Comparison of ENCODE assay signal across 22 cellular contexts in genomic region chr17:79041041-79041570, GRCh38. TPM values are rescaled to one million over a fixed set of nuclear protein-coding genes. Genes with fewer than 3 reads are reported as not detected.
"Had no signal": no experiment of that assay in that cellular context is flagged by ENCODE, and none has a peak within 500 bp of the region (broad histone marks: within the 10 kb centered on the region; RNA-seq: fewer than 3 reads in every experiment).

No MANE protein-coding gene starts in this region.

- H3K36me3 ChIP-seq: pancreas, prostate gland, right lobe of liver, stomach, uterus had no signal

- H3K4me3 ChIP-seq: coronary artery, lung, pancreas, prostate gland, right lobe of liver, skin epidermis, stomach, uterus had no signal

- H3K9me3 ChIP-seq: pancreas, prostate gland, right lobe of liver, stomach, uterus had no signal

- FAIRE-seq: endothelial cell of umbilical vein, pancreas had no signal

- DNase-seq: effector CD4-positive, alpha-beta T cell; endodermal cell; erythroblast; foreskin keratinocyte; hippocampal formation; mesendoderm; naive thymus-derived CD4-positive, alpha-beta T cell; nucleus accumbens; right lobe of liver; stimulated activated CD4-positive, alpha-beta T cell treated with anti-CD3 and anti-CD28 coated beads, Interleukin-12 subunit alpha, Interleukin-12 subunit beta, amount 100 ng/mL, for 4 hours; stimulated activated naive CD4-positive, alpha-beta T cell; stomach; trophoblast cell; uterus had no signal

- ATAC-seq: foreskin keratinocyte; left colon; left ventricle myocardium superior; naive thymus-derived CD4-positive, alpha-beta T cell; pancreas; right lobe of liver had no signal

- H3K4me1 ChIP-seq: pancreas, prostate gland, right lobe of liver, uterus had no signal

- H3K27ac ChIP-seq: coronary artery, pancreas, prostate gland, right lobe of liver, stomach, uterus had no signal

- H3K27me3 ChIP-seq: foreskin keratinocyte, pancreas, right lobe of liver, uterus had no signal

RNA-seq across cellular contexts. Expression of gene C1QTNF1, which starts 17.1 kb away (rescaled TPM):
- polyA plus RNA-seq: naive thymus-derived CD4-positive, alpha-beta T cell had no signal
